ENCODE assay signal across 18 cellular contexts in genomic region chr7:84021292-84021898, GRCh38.
A peak's percentile ranks its signal among the peaks of the same experiment; 100 is the strongest.
DNase-seq lines count a peak whose midpoint lies in the region; ATAC-seq and TF ChIP-seq lines count a peak whose summit lies in the region.
"Had no signal": no experiment of that assay in that cellular context is flagged by ENCODE, and none has a peak within 500 bp of the region (broad histone marks: within the 10 kb centered on the region; RNA-seq: fewer than 3 reads in every experiment).

No MANE protein-coding gene starts in this region.

- intact Hi-C loops in left ventricle myocardium inferior (cut with micrococcal nuclease): no loop called here
- intact Hi-C loops in transverse colon (cut with DNase I; ENCODE audit: low total_unique reads): no loop called here

- TF ChIP-seq POLR2A in transverse colon (IDR thresholded peaks at IDR 0.05): no peak
- no peak for TF ChIP-seq POLR2A in suprapubic skin (IDR thresholded peaks at IDR 0.05)

- 55 to 69% methylated on average over 4 to 6 of the region's 6 CpGs for WGBS in transverse colon (ENCODE audit: low coverage in 1 of 2), 2 donors
- WGBS in suprapubic skin: 82% methylated on average over 6 of the region's 6 CpGs

- peaks cover 38% of the 10 kb centered on the region for H3K4me1 ChIP-seq in left ventricle myocardium inferior
- H3K4me1 ChIP-seq in transverse colon: peaks cover 0 to 30% (median 7%) of the 10 kb centered on the region in 4 donors
- H3K4me1 ChIP-seq in suprapubic skin: peaks cover 19% of the 10 kb centered on the region
- H3K4me1 ChIP-seq: ascending aorta had no signal

- DNase-seq in DMS 273 (lab: John Stamatoyannopoulos, UW; ENCODE audit: unreplicated experiment): peak; percentile 63
- DNase-seq in LHCN-M2 (ENCODE audit: low read depth): peak; percentile 31
- DNase-seq in brain microvascular endothelial cell: peak; percentile 23
- no peak for DNase-seq in left ventricle myocardium inferior
- DNase-seq in HK-2 (ENCODE audit: unreplicated experiment): no peak
- DNase-seq in transverse colon: no peak
- DNase-seq in suprapubic skin (ENCODE audit: low spot score in 2 of 2): no peak
- DNase-seq: activated CD4-positive, alpha-beta T cell treated with anti-CD3 and anti-CD28 coated beads for 36 hours; AML-193; head of caudate nucleus; islet precursor cell; mesendoderm had no signal

- H3K27me3 ChIP-seq in brain microvascular endothelial cell (replicated peaks) (no peaks in the 10 kb centered on the region), left ventricle myocardium inferior (ENCODE audit: low read depth) (no peaks in the 10 kb centered on the region), transverse colon (no peaks in the 10 kb centered on the region), suprapubic skin (no peaks in the 10 kb centered on the region)
- H3K27me3 ChIP-seq: ascending aorta had no signal

- no peak for TF ChIP-seq EP300 in transverse colon (IDR thresholded peaks at IDR 0.05; ENCODE audit: low read depth)
- TF ChIP-seq EP300 in suprapubic skin (IDR thresholded peaks at IDR 0.05): no peak

- H3K4me3 ChIP-seq in brain microvascular endothelial cell (ENCODE audit: low read depth, low read length): no peak overlapping the region
- H3K4me3 ChIP-seq in left ventricle myocardium inferior: no peak overlapping the region
- H3K4me3 ChIP-seq in transverse colon: no peak overlapping the region
- no peak overlapping the region for H3K4me3 ChIP-seq in suprapubic skin
- H3K4me3 ChIP-seq: ascending aorta, thoracic aorta had no signal

- H3K9me3 ChIP-seq in left ventricle myocardium inferior (replicated peaks): peaks cover 2% of the 10 kb centered on the region
- no peaks in the 10 kb centered on the region for H3K9me3 ChIP-seq in transverse colon
- no peaks in the 10 kb centered on the region for H3K9me3 ChIP-seq in suprapubic skin
- H3K9me3 ChIP-seq: ascending aorta, thoracic aorta had no signal

- H3K27ac ChIP-seq in brain microvascular endothelial cell: peak overlapping the region; percentile 46
- peak overlapping the region; percentile 62 for H3K27ac ChIP-seq in left ventricle myocardium inferior (replicated peaks)
- no peak overlapping the region for H3K27ac ChIP-seq in transverse colon
- no peak overlapping the region for H3K27ac ChIP-seq in suprapubic skin
- H3K27ac ChIP-seq: ascending aorta, epithelial cell of prostate, thoracic aorta had no signal

- H3K36me3 ChIP-seq in brain microvascular endothelial cell (replicated peaks) (no peaks in the 10 kb centered on the region), left ventricle myocardium inferior (no peaks in the 10 kb centered on the region), transverse colon (no peaks in the 10 kb centered on the region), suprapubic skin (no peaks in the 10 kb centered on the region)
- H3K36me3 ChIP-seq: ascending aorta, thoracic aorta had no signal

- ATAC-seq in HG03571 (IDR thresholded peaks at IDR 0.05; ENCODE audit: unreplicated experiment): no peak
- ATAC-seq: activated CD4-positive, alpha-beta T cell treated with anti-CD3 and anti-CD28 coated beads for 36 hours; HCT116; natural killer cell treated with Interleukin-12 subunit alpha and Interleukin-12 subunit beta and Interleukin-15 and Interleukin-18, amount 100 ng/mL, for 72 hours had no signal

- in situ Hi-C loops in brain microvascular endothelial cell (cut with HindIII; ENCODE audit: low pct_ligation_motif_present, low sequenced_read_pairs) (no loop called here), transverse colon (cut with MboI; ENCODE audit: low pct_ligation_motif_present in 1 of 4, low pct_unique_long_range_greater_than_20kb in 1 of 4, low sequenced_read_pairs in 3 of 4) (no loop called here)

- TF ChIP-seq CTCF in brain microvascular endothelial cell (IDR thresholded peaks at IDR 0.05; ENCODE audit: low read depth, low read length, missing control alignments) (no peak), left ventricle myocardium inferior (IDR thresholded peaks at IDR 0.05; ENCODE audit: borderline replicate concordance) (no peak), transverse colon (IDR thresholded peaks at IDR 0.05) (no peak), suprapubic skin (IDR thresholded peaks at IDR 0.05) (no peak)

Comparison
In these comparisons a context has a peak if more than half of its experiments do, and no peak if none do; other contexts are left out.
1. DNase-seq: peak in DMS 273 (single experiment), LHCN-M2 (single experiment) and brain microvascular endothelial cell (single experiment); none in left ventricle myocardium inferior (single experiment), HK-2 (single experiment), transverse colon (single experiment) and suprapubic skin (0 of 2).
2. H3K27ac ChIP-seq: peak in brain microvascular endothelial cell (single experiment) and left ventricle myocardium inferior (single experiment); none in transverse colon (0 of 4) and suprapubic skin (single experiment).